Comparison of ENCODE assay signal across 1 cellular context in the genomic region with DNA sequence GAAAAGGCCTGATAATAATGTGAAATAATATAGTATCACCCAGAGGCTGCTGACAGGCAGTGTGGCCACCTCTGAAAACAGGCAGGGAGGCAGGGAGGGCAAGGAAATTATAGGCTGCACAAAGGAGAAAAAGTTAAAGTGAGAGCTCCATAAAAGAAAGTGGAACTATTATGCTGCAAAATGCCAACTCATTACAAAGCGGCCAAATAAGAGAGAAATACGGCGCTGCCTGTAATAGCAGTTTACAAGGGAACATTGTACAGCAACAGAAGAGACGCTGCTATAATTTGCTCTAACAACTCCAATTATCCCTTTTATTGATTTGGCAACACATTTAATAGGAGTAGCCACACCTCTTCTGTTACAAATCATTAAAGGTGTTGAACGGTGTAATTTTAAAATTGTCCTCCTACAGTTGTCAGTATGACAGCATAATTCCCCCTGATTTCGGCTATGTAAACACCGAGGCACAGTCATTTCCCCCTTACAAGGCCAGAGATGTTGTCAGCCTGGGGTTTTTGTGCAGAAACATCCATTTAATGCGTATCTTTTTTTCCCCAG.
TF ChIP-seq lines count a peak whose summit lies in the region.

No MANE protein-coding gene starts in this region.

TF ChIP-seq in HEK293, 187 proteins besides CTCF, POLR2A, EP300 and RAD21 (continued from another document and continues in another):
- TF ChIP-seq, protein P1, sequence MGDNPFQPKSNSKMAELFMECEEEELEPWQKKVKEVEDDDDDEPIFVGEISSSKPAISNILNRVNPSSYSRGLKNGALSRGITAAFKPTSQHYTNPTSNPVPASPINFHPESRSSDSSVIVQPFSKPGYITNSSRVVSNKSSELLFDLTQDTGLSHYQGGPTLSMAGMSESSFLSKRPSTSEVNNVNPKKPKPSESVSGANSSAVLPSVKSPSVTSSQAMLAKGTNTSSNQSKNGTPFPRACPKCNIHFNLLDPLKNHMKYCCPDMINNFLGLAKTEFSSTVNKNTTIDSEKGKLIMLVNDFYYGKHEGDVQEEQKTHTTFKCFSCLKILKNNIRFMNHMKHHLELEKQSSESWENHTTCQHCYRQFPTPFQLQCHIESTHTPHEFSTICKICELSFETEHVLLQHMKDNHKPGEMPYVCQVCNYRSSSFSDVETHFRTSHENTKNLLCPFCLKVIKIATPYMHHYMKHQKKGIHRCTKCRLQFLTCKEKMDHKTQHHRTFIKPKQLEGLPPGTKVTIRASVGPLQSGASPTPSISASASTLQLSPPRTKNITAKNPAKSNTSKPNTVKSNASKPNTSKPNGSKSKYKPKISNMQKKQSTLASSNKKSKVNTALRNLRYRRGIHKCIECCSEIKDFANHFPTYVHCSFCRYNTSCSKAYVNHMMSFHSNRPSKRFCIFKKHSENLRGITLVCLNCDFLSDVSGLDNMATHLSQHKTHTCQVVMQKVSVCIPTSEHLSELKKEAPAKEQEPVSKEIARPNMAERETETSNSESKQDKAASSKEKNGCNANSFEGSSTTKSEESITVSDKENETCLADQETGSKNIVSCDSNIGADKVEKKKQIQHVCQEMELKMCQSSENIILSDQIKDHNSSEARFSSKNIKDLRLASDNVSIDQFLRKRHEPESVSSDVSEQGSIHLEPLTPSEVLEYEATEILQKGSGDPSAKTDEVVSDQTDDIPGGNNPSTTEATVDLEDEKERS (tag by site-specific recombination; IDR thresholded peaks at IDR 0.05), result no peak
- peak; percentile 85 for TF ChIP-seq GLIS1 (tag by site-specific recombination; IDR thresholded peaks at IDR 0.05)
- TF ChIP-seq ZNF843 (tag by site-specific recombination; IDR thresholded peaks at IDR 0.05), result no peak
- TF ChIP-seq ZNF302 (tag by site-specific recombination; IDR thresholded peaks at IDR 0.05; ENCODE audit: low read depth), result no peak
- TF ChIP-seq ZSCAN23 (tag by site-specific recombination; IDR thresholded peaks at IDR 0.05), result 0 out of 2 replicates have a peak, but pooled peaks have one; percentile 38
- TF ChIP-seq, protein P2, sequence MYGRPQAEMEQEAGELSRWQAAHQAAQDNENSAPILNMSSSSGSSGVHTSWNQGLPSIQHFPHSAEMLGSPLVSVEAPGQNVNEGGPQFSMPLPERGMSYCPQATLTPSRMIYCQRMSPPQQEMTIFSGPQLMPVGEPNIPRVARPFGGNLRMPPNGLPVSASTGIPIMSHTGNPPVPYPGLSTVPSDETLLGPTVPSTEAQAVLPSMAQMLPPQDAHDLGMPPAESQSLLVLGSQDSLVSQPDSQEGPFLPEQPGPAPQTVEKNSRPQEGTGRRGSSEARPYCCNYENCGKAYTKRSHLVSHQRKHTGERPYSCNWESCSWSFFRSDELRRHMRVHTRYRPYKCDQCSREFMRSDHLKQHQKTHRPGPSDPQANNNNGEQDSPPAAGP (tag by site-specific recombination; IDR thresholded peaks at IDR 0.05), result peak; percentile 95
- no peak for TF ChIP-seq ZFP3 (tag by site-specific recombination; IDR thresholded peaks at IDR 0.05; ENCODE audit: low read depth)
- 0 out of 2 replicates have a peak, but pooled peaks have one; percentile 63 for TF ChIP-seq ZNF335 (tag by site-specific recombination; conservative IDR thresholded peaks at IDR 0.05)
- no peak for TF ChIP-seq ZNF416 (tag by site-specific recombination; IDR thresholded peaks at IDR 0.05)
- TF ChIP-seq ZNF248 (tag by site-specific recombination; IDR thresholded peaks at IDR 0.05), result no peak
- TF ChIP-seq ZNF19 (tag by site-specific recombination; IDR thresholded peaks at IDR 0.05; ENCODE audit: low read depth), result no peak
- TF ChIP-seq, protein P3, sequence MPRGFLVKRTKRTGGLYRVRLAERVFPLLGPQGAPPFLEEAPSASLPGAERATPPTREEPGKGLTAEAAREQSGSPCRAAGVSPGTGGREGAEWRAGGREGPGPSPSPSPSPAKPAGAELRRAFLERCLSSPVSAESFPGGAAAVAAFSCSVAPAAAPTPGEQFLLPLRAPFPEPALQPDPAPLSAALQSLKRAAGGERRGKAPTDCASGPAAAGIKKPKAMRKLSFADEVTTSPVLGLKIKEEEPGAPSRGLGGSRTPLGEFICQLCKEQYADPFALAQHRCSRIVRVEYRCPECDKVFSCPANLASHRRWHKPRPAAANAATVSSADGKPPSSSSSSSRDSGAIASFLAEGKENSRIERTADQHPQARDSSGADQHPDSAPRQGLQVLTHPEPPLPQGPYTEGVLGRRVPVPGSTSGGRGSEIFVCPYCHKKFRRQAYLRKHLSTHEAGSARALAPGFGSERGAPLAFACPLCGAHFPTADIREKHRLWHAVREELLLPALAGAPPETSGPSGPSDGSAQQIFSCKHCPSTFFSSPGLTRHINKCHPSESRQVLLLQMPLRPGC (tag by site-specific recombination; IDR thresholded peaks at IDR 0.05), result no peak; the same call in 1 of the 2 replicates
- peak; percentile 70 for TF ChIP-seq KLF1 (tag by site-specific recombination; IDR thresholded peaks at IDR 0.05)
- TF ChIP-seq ZNF23 (tag by site-specific recombination; IDR thresholded peaks at IDR 0.05; ENCODE audit: borderline replicate concordance), result no peak
- TF ChIP-seq ZNF112 (tag by site-specific recombination; IDR thresholded peaks at IDR 0.05), result no peak
- no peak for TF ChIP-seq ZEB2 (tag by site-specific recombination; IDR thresholded peaks at IDR 0.05)
- TF ChIP-seq, protein P4, sequence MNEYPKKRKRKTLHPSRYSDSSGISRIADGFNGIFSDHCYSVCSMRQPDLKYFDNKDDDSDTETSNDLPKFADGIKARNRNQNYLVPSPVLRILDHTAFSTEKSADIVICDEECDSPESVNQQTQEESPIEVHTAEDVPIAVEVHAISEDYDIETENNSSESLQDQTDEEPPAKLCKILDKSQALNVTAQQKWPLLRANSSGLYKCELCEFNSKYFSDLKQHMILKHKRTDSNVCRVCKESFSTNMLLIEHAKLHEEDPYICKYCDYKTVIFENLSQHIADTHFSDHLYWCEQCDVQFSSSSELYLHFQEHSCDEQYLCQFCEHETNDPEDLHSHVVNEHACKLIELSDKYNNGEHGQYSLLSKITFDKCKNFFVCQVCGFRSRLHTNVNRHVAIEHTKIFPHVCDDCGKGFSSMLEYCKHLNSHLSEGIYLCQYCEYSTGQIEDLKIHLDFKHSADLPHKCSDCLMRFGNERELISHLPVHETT (tag by site-specific recombination; IDR thresholded peaks at IDR 0.05), result no peak
- no peak for TF ChIP-seq ZNF555 (tag by site-specific recombination; conservative IDR thresholded peaks at IDR 0.05)
- no peak for TF ChIP-seq ZNF521 (tag by site-specific recombination; IDR thresholded peaks at IDR 0.05)
- TF ChIP-seq TRIM28 (IDR thresholded peaks at IDR 0.05; ENCODE audit: borderline replicate concordance, low read length), result no peak
- TF ChIP-seq ZBTB8A (tag by site-specific recombination; IDR thresholded peaks at IDR 0.05), result peak; percentile 7; the same call in 1 of the 2 replicates
- TF ChIP-seq ZNF558 (tag by site-specific recombination; IDR thresholded peaks at IDR 0.05), result no peak
- no peak for TF ChIP-seq ZNF138 (tag by site-specific recombination; IDR thresholded peaks at IDR 0.05; ENCODE audit: borderline replicate concordance)
- TF ChIP-seq ZNF48 (tag by site-specific recombination; IDR thresholded peaks at IDR 0.05), result no peak
- TF ChIP-seq GLI4 (tag by site-specific recombination; IDR thresholded peaks at IDR 0.05), result no peak
- 0 out of 2 replicates have a peak, but pooled peaks have one; percentile 37 for TF ChIP-seq WT1 (tag by site-specific recombination; IDR thresholded peaks at IDR 0.05)
- TF ChIP-seq, protein P5, sequence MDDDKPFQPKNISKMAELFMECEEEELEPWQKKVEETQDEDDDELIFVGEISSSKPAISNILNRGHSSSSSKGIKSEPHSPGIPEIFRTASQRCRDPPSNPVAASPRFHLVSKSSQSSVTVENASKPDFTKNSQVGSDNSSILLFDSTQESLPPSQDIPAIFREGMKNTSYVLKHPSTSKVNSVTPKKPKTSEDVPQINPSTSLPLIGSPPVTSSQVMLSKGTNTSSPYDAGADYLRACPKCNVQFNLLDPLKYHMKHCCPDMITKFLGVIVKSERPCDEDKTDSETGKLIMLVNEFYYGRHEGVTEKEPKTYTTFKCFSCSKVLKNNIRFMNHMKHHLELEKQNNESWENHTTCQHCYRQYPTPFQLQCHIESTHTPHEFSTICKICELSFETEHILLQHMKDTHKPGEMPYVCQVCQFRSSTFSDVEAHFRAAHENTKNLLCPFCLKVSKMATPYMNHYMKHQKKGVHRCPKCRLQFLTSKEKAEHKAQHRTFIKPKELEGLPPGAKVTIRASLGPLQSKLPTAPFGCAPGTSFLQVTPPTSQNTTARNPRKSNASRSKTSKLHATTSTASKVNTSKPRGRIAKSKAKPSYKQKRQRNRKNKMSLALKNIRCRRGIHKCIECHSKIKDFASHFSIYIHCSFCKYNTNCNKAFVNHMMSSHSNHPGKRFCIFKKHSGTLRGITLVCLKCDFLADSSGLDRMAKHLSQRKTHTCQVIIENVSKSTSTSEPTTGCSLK (tag by site-specific recombination; IDR thresholded peaks at IDR 0.05), result no peak
- TF ChIP-seq, protein P6, sequence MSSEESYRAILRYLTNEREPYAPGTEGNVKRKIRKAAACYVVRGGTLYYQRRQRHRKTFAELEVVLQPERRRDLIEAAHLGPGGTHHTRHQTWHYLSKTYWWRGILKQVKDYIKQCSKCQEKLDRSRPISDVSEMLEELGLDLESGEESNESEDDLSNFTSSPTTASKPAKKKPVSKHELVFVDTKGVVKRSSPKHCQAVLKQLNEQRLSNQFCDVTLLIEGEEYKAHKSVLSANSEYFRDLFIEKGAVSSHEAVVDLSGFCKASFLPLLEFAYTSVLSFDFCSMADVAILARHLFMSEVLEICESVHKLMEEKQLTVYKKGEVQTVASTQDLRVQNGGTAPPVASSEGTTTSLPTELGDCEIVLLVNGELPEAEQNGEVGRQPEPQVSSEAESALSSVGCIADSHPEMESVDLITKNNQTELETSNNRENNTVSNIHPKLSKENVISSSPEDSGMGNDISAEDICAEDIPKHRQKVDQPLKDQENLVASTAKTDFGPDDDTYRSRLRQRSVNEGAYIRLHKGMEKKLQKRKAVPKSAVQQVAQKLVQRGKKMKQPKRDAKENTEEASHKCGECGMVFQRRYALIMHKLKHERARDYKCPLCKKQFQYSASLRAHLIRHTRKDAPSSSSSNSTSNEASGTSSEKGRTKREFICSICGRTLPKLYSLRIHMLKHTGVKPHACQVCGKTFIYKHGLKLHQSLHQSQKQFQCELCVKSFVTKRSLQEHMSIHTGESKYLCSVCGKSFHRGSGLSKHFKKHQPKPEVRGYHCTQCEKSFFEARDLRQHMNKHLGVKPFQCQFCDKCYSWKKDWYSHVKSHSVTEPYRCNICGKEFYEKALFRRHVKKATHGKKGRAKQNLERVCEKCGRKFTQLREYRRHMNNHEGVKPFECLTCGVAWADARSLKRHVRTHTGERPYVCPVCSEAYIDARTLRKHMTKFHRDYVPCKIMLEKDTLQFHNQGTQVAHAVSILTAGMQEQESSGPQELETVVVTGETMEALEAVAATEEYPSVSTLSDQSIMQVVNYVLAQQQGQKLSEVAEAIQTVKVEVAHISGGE (tag by site-specific recombination; conservative IDR thresholded peaks at IDR 0.05; ENCODE audit: low read depth), result no peak
- peak; percentile 30; the same call in 1 of the 2 replicates for TF ChIP-seq ZNF2 (tag by site-specific recombination; IDR thresholded peaks at IDR 0.05)
- no peak for TF ChIP-seq ZNF221 (tag by site-specific recombination; IDR thresholded peaks at IDR 0.05; ENCODE audit: borderline replicate concordance)
- peak; percentile 41; the same call in 1 of the 2 replicates for TF ChIP-seq ZNF660 (tag by site-specific recombination; IDR thresholded peaks at IDR 0.05)
- TF ChIP-seq MYNN (tag by site-specific recombination; IDR thresholded peaks at IDR 0.05; ENCODE audit: borderline replicate concordance), result no peak
- TF ChIP-seq, protein P7, sequence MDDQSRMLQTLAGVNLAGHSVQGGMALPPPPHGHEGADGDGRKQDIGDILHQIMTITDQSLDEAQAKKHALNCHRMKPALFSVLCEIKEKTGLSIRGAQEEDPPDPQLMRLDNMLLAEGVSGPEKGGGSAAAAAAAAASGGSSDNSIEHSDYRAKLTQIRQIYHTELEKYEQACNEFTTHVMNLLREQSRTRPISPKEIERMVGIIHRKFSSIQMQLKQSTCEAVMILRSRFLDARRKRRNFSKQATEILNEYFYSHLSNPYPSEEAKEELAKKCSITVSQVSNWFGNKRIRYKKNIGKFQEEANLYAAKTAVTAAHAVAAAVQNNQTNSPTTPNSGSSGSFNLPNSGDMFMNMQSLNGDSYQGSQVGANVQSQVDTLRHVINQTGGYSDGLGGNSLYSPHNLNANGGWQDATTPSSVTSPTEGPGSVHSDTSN (CRISPR knock-in tag; IDR thresholded peaks at IDR 0.05), result no peak
- TF ChIP-seq SP7 (tag by site-specific recombination; IDR thresholded peaks at IDR 0.05), result peak; percentile 100
- TF ChIP-seq ZNF404 (tag by site-specific recombination; IDR thresholded peaks at IDR 0.05), result no peak
- TF ChIP-seq, protein P8, sequence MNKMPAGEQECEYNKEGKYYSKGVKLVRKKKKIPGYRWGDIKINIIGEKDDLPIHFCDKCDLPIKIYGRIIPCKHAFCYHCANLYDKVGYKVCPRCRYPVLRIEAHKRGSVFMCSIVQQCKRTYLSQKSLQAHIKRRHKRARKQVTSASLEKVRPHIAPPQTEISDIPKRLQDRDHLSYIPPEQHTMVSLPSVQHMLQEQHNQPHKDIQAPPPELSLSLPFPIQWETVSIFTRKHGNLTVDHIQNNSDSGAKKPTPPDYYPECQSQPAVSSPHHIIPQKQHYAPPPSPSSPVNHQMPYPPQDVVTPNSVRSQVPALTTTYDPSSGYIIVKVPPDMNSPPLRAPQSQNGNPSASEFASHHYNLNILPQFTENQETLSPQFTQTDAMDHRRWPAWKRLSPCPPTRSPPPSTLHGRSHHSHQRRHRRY (tag by site-specific recombination; IDR thresholded peaks at IDR 0.05), result no peak
- TF ChIP-seq, protein P9, sequence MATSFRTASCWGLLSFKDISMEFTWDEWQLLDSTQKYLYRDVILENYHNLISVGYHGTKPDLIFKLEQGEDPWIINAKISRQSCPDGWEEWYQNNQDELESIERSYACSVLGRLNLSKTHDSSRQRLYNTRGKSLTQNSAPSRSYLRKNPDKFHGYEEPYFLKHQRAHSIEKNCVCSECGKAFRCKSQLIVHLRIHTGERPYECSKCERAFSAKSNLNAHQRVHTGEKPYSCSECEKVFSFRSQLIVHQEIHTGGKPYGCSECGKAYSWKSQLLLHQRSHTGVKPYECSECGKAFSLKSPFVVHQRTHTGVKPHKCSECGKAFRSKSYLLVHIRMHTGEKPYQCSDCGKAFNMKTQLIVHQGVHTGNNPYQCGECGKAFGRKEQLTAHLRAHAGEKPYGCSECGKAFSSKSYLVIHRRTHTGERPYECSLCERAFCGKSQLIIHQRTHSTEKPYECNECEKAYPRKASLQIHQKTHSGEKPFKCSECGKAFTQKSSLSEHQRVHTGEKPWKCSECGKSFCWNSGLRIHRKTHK (tag by site-specific recombination; IDR thresholded peaks at IDR 0.05), result no peak
- TF ChIP-seq ZNF76 (tag by site-specific recombination; IDR thresholded peaks at IDR 0.05; ENCODE audit: borderline replicate concordance, low read depth), result no peak
- TF ChIP-seq ZNF747 (tag by site-specific recombination; IDR thresholded peaks at IDR 0.05), result no peak
- no peak for TF ChIP-seq ZXDB (tag by site-specific recombination; IDR thresholded peaks at IDR 0.05)
- TF ChIP-seq ZNF600 (tag by site-specific recombination; IDR thresholded peaks at IDR 0.05), result no peak
- TF ChIP-seq, protein P10, sequence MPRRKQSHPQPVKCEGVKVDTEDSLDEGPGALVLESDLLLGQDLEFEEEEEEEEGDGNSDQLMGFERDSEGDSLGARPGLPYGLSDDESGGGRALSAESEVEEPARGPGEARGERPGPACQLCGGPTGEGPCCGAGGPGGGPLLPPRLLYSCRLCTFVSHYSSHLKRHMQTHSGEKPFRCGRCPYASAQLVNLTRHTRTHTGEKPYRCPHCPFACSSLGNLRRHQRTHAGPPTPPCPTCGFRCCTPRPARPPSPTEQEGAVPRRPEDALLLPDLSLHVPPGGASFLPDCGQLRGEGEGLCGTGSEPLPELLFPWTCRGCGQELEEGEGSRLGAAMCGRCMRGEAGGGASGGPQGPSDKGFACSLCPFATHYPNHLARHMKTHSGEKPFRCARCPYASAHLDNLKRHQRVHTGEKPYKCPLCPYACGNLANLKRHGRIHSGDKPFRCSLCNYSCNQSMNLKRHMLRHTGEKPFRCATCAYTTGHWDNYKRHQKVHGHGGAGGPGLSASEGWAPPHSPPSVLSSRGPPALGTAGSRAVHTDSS (tag by site-specific recombination; IDR thresholded peaks at IDR 0.05), result no peak
